In genomic region chr9:77003366-77003765, GRCh38 we compare ENCODE assay signal across 8 cellular contexts. TPM values are rescaled to one million over a fixed set of nuclear protein-coding genes. Genes with fewer than 3 reads are reported as not detected.
"Had no signal": no experiment of that assay in that cellular context is flagged by ENCODE, and none has a peak within 500 bp of the region (broad histone marks: within the 10 kb centered on the region; RNA-seq: fewer than 3 reads in every experiment).

No MANE protein-coding gene starts in this region.

- H3K27ac ChIP-seq: HL-60 had no signal

- DNase-seq: IMR-90, KBM-7 had no signal

- H3K4me3 ChIP-seq: K562 had no signal

RNA-seq across cellular contexts. Expression of gene FOXB2, which starts 16.1 kb away (rescaled TPM):
- total RNA-seq: HepG2, HT-29, HT1080, IMR-90, K562 had no signal
- polyA plus RNA-seq: HepG2, IgD-negative memory B cell, IMR-90, K562 had no signal
